ENCODE assay signal across 8 cellular contexts in genomic region chr15:84598250-84598649, GRCh38. TPM values are rescaled to one million over a fixed set of nuclear protein-coding genes. Genes with fewer than 3 reads are reported as not detected.
DNase-seq lines count a peak whose midpoint lies in the region; ATAC-seq, FAIRE-seq and TF ChIP-seq lines count a peak whose summit lies in the region.

No MANE protein-coding gene starts in this region.

- H3K4me1 Mint-ChIP-seq in nephron progenitor cell = peaks cover 28% of the 10 kb centered on the region

- intact Hi-C loops in esophagus squamous epithelium (cut with DNase I) = no loop called here
- intact Hi-C loops in lower leg skin (cut with DNase I; ENCODE audit: low total_unique reads) = no loop called here

- H3K9me3 ChIP-seq in esophagus squamous epithelium = no peaks in the 10 kb centered on the region

- peak overlapping the region in 3 of 4 donors; percentile 15 to 61 (median 57) for H3K27ac ChIP-seq in esophagus squamous epithelium

- TF ChIP-seq POLR2A in esophagus squamous epithelium (IDR thresholded peaks at IDR 0.05) = no peak
- TF ChIP-seq POLR2A in H54 (IDR thresholded peaks at IDR 0.05; ENCODE audit: low read depth, low read length) = no peak
- no peak for TF ChIP-seq POLR2A in lower leg skin (IDR thresholded peaks at IDR 0.05)

- 50 to 54% methylated on average over 2 of the region's 2 CpGs for WGBS in esophagus squamous epithelium, 2 donors
- 63 to 77% methylated on average over 2 of the region's 2 CpGs for WGBS in lower leg skin, 2 donors

- no peak for FAIRE-seq in H54 (lab: Jason Lieb, UNC)

- no peak overlapping the region for H3K4me3 ChIP-seq in esophagus squamous epithelium
- no peak overlapping the region for H3K4me3 ChIP-seq in lower leg skin (ENCODE audit: low read depth, poor library complexity, severe bottlenecking)

- ATAC-seq in GM18517 (IDR thresholded peaks at IDR 0.05; ENCODE audit: unreplicated experiment) (peak; percentile 58), HG02759 (IDR thresholded peaks at IDR 0.05; ENCODE audit: unreplicated experiment) (peak; percentile 44)

- no peak overlapping the region for H3K27ac Mint-ChIP-seq in nephron progenitor cell

- no peaks in the 10 kb centered on the region for H3K27me3 ChIP-seq in esophagus squamous epithelium

- H3K36me3 Mint-ChIP-seq in nephron progenitor cell (ENCODE audit: low read depth) = peaks cover 12% of the 10 kb centered on the region

- H3K9me3 Mint-ChIP-seq in nephron progenitor cell = peaks cover 27% of the 10 kb centered on the region

- H3K4me1 ChIP-seq in esophagus squamous epithelium = peaks cover 8 to 30% (median 10%) of the 10 kb centered on the region in 3 donors

- TF ChIP-seq CTCF in esophagus squamous epithelium (IDR thresholded peaks at IDR 0.05) (no peak), lower leg skin (IDR thresholded peaks at IDR 0.05) (no peak), nephron progenitor cell (IDR thresholded peaks at IDR 0.05) (no peak)

- DNase-seq in OCI-M1 (lab: John Stamatoyannopoulos, UW) (peak; percentile 94), esophagus squamous epithelium (lab: John Stamatoyannopoulos, UW) (no peak), H54 (ENCODE audit: insufficient read length, low spot score) (no peak), lower leg skin (ENCODE audit: low spot score in 2 of 2) (no peak), GOT3 (lab: John Stamatoyannopoulos, UW) (no peak), nephron progenitor cell (no peak)

- peaks cover 26% of the 10 kb centered on the region for H3K27me3 Mint-ChIP-seq in nephron progenitor cell (ENCODE audit: low read depth, poor library complexity)

- H3K4me3 Mint-ChIP-seq in nephron progenitor cell = no peak overlapping the region

- H3K36me3 ChIP-seq in esophagus squamous epithelium = no peaks in the 10 kb centered on the region

RNA-seq across cellular contexts. Expression of gene ZSCAN2, which starts 2.6 kb away (rescaled TPM):
- total RNA-seq in esophagus squamous epithelium (1 to 10 TPM in 2 of 4 donors, under 1 TPM in 2; 0.45 to 9.5 (median 2.6) TPM), lower leg skin (10 to 100 TPM in 1 of 4 donors, 1 to 10 TPM in 3; 3.0 to 11.4 (median 6.7) TPM)

RNA-seq across cellular contexts. Expression of gene WDR73, which starts 55.8 kb away (rescaled TPM):
- total RNA-seq in esophagus squamous epithelium (10 to 100 TPM; 14.1 to 27.5 (median 16.5) TPM), lower leg skin (10 to 100 TPM in 3 of 4 donors, 1 to 10 TPM in 1; 10.0 to 26.5 (median 18.9) TPM)

RNA-seq across cellular contexts. Expression of gene NMB, which starts 59.7 kb away (rescaled TPM):
- total RNA-seq in esophagus squamous epithelium = 10 to 100 TPM in 3 of 4 donors, 1 to 10 TPM in 1; 2.3 to 20.6 (median 11.0) TPM
- 1 to 10 TPM in 3 of 4 donors, under 1 TPM in 1; 0.88 to 5.7 (median 3.5) TPM for total RNA-seq in lower leg skin
